ENCODE assay signal across 16 cellular contexts in genomic region chr1:6756455-6756854, GRCh38. TPM values are rescaled to one million over a fixed set of nuclear protein-coding genes. Genes with fewer than 3 reads are reported as not detected.
DNase-seq lines count a peak whose midpoint lies in the region; ATAC-seq and TF ChIP-seq lines count a peak whose summit lies in the region.
"Had no signal": no experiment of that assay in that cellular context is flagged by ENCODE, and none has a peak within 500 bp of the region (broad histone marks: within the 10 kb centered on the region; RNA-seq: fewer than 3 reads in every experiment).

No MANE protein-coding gene starts in this region.

- H3K9me3 ChIP-seq in testis = no peaks in the 10 kb centered on the region

- TF ChIP-seq CTCF in testis (IDR thresholded peaks at IDR 0.05) = no peak

- peaks cover 8% of the 10 kb centered on the region for H3K27me3 Mint-ChIP-seq in IgD-negative memory B cell
- H3K27me3 Mint-ChIP-seq in dendritic cell treated with granulocyte-macrophage colony-stimulating factor and Interleukin-4, amounts not matched to agents 40 ng/mL and 50 ng/mL, for 4 days = peaks cover 5% of the 10 kb centered on the region
- peaks cover 25% of the 10 kb centered on the region for H3K27me3 Mint-ChIP-seq in stimulated activated naive CD8-positive, alpha-beta T cell treated with anti-CD3 and anti-CD28 coated beads, Interleukin-15, amount 100 ng/mL, for 72 hours

- no peak for ATAC-seq in HG03280 (IDR thresholded peaks at IDR 0.05; ENCODE audit: unreplicated experiment)
- ATAC-seq in stimulated activated naive CD8-positive, alpha-beta T cell treated with anti-CD3 and anti-CD28 coated beads, Interleukin-15, amount 100 ng/mL, for 72 hours = no peak

- H3K9me3 Mint-ChIP-seq in IgD-negative memory B cell = peaks cover 0 to 6% (median 0%) of the 10 kb centered on the region in 3 donors
- H3K9me3 Mint-ChIP-seq in dendritic cell treated with granulocyte-macrophage colony-stimulating factor and Interleukin-4, amounts not matched to agents 40 ng/mL and 50 ng/mL, for 4 days = no peaks in the 10 kb centered on the region
- no peaks in the 10 kb centered on the region for H3K9me3 Mint-ChIP-seq in stimulated activated naive CD8-positive, alpha-beta T cell treated with anti-CD3 and anti-CD28 coated beads, Interleukin-15, amount 100 ng/mL, for 72 hours
- H3K9me3 Mint-ChIP-seq: CD4-positive, alpha-beta T cell; H9 had no signal

- no peak overlapping the region for H3K27ac ChIP-seq in testis
- H3K27ac ChIP-seq: HL-60 had no signal

- H3K36me3 Mint-ChIP-seq in IgD-negative memory B cell = peaks cover 2% of the 10 kb centered on the region
- H3K36me3 Mint-ChIP-seq in dendritic cell treated with granulocyte-macrophage colony-stimulating factor and Interleukin-4, amounts not matched to agents 40 ng/mL and 50 ng/mL, for 4 days (ENCODE audit: low read depth) = no peaks in the 10 kb centered on the region

- intact Hi-C loops in dendritic cell treated with granulocyte-macrophage colony-stimulating factor and Interleukin-4, amounts not matched to agents 40 ng/mL and 50 ng/mL, for 4 days (cut with micrococcal nuclease) = no loop called here
- intact Hi-C loops in testis (cut with DNase I; ENCODE audit: low total_unique reads) = no loop called here

- 60 to 85% methylated on average over 1 of the region's 1 CpG for WGBS in testis, 2 donors

- H3K4me3 ChIP-seq in testis = no peak overlapping the region

- no peaks in the 10 kb centered on the region for H3K27me3 ChIP-seq in testis

- peak overlapping the region in 3 of 4 donors; percentile 7 to 87 (median 84) for H3K4me3 Mint-ChIP-seq in IgD-negative memory B cell
- H3K4me3 Mint-ChIP-seq in dendritic cell treated with granulocyte-macrophage colony-stimulating factor and Interleukin-4, amounts not matched to agents 40 ng/mL and 50 ng/mL, for 4 days = no peak overlapping the region
- no peak overlapping the region for H3K4me3 Mint-ChIP-seq in stimulated activated naive CD8-positive, alpha-beta T cell treated with anti-CD3 and anti-CD28 coated beads, Interleukin-15, amount 100 ng/mL, for 72 hours
- H3K4me3 Mint-ChIP-seq: CD4-positive, alpha-beta T cell; H9 had no signal

- no peak for TF ChIP-seq POLR2A in testis (IDR thresholded peaks at IDR 0.05)

- H3K4me1 ChIP-seq in testis = no peaks in the 10 kb centered on the region

- peaks cover 6 to 7% (median 6%) of the 10 kb centered on the region in 3 donors for H3K4me1 Mint-ChIP-seq in IgD-negative memory B cell
- peaks cover 35% of the 10 kb centered on the region for H3K4me1 Mint-ChIP-seq in dendritic cell treated with granulocyte-macrophage colony-stimulating factor and Interleukin-4, amounts not matched to agents 40 ng/mL and 50 ng/mL, for 4 days (ENCODE audit: low read depth)
- H3K4me1 Mint-ChIP-seq in stimulated activated naive CD8-positive, alpha-beta T cell treated with anti-CD3 and anti-CD28 coated beads, Interleukin-15, amount 100 ng/mL, for 72 hours = no peaks in the 10 kb centered on the region

- H3K27ac Mint-ChIP-seq in IgD-negative memory B cell = peak overlapping the region in 2 of 3 donors; percentile 34 to 73
- peak overlapping the region; percentile 45 for H3K27ac Mint-ChIP-seq in dendritic cell treated with granulocyte-macrophage colony-stimulating factor and Interleukin-4, amounts not matched to agents 40 ng/mL and 50 ng/mL, for 4 days
- H3K27ac Mint-ChIP-seq in stimulated activated naive CD8-positive, alpha-beta T cell treated with anti-CD3 and anti-CD28 coated beads, Interleukin-15, amount 100 ng/mL, for 72 hours = no peak overlapping the region
- H3K27ac Mint-ChIP-seq: CD4-positive, alpha-beta T cell; H9 had no signal

- peak; percentile 18 for DNase-seq in RPMI8226
- DNase-seq in testis = no peak
- DNase-seq in DMS79 (lab: John Stamatoyannopoulos, UW) = no peak
- DNase-seq in stimulated activated naive CD8-positive, alpha-beta T cell treated with anti-CD3 and anti-CD28 coated beads, Interleukin-15, amount 100 ng/mL, for 72 hours = no peak
- DNase-seq: ACHN; C1 segment of cervical spinal cord; Calu3; CD4-positive, alpha-beta T cell; DMS 273 treated with DMSO at 0.1 percent for 48 hours; GOT3; H9; KBM-7 had no signal

- no peaks in the 10 kb centered on the region for H3K36me3 ChIP-seq in testis (ENCODE audit: low read depth, missing control alignments)

RNA-seq across cellular contexts. Expression of gene CAMTA1, which starts 28.8 kb away (rescaled TPM):
- 79.0 TPM for polyA plus RNA-seq in IgD-negative memory B cell
- 100 to 1,000 TPM; 119 to 158 TPM for total RNA-seq in testis
- 116 TPM for polyA plus RNA-seq in testis (ENCODE audit: insufficient read depth, low read depth, low replicate concordance)

RNA-seq across cellular contexts. Expression of gene DNAJC11, which starts 54.8 kb away (rescaled TPM):
- polyA plus RNA-seq in IgD-negative memory B cell (25.9 TPM), testis (ENCODE audit: insufficient read depth, low read depth, low replicate concordance) (41.5 TPM)
- total RNA-seq in testis = 10 to 100 TPM; 52.7 to 53.3 TPM

Comparison
In these comparisons a context has a peak if more than half of its experiments do, and no peak if none do; other contexts are left out.
1. H3K27ac Mint-ChIP-seq: peak in IgD-negative memory B cell (2 of 3) and dendritic cell treated with granulocyte-macrophage colony-stimulating factor and Interleukin-4, amounts not matched to agents 40 ng/mL and 50 ng/mL, for 4 days (single experiment); none in stimulated activated naive CD8-positive, alpha-beta T cell treated with anti-CD3 and anti-CD28 coated beads, Interleukin-15, amount 100 ng/mL, for 72 hours (0 of 2).
2. H3K4me3 Mint-ChIP-seq: peak in IgD-negative memory B cell (3 of 4); none in dendritic cell treated with granulocyte-macrophage colony-stimulating factor and Interleukin-4, amounts not matched to agents 40 ng/mL and 50 ng/mL, for 4 days (single experiment) and stimulated activated naive CD8-positive, alpha-beta T cell treated with anti-CD3 and anti-CD28 coated beads, Interleukin-15, amount 100 ng/mL, for 72 hours (0 of 2).